ENCODE assay signal across 14 cellular contexts in genomic region chr1:202017385-202018225, GRCh38. TPM values are rescaled to one million over a fixed set of nuclear protein-coding genes. Genes with fewer than 3 reads are reported as not detected.
DNase-seq lines count a peak whose midpoint lies in the region; ATAC-seq and TF ChIP-seq lines count a peak whose summit lies in the region.
"Had no signal": no experiment of that assay in that cellular context is flagged by ENCODE, and none has a peak within 500 bp of the region (broad histone marks: within the 10 kb centered on the region; RNA-seq: fewer than 3 reads in every experiment).

No MANE protein-coding gene starts in this region.

- H3K4me1 ChIP-seq in breast epithelium (peaks cover 0 to 3% of the 10 kb centered on the region in 2 donors), PC-3 (ENCODE audit: insufficient read depth, low read length) (peaks cover 85% of the 10 kb centered on the region), right lobe of liver (peaks cover 0 to 55% (median 6%) of the 10 kb centered on the region in 4 donors), urinary bladder (ENCODE audit: insufficient read depth) (no peaks in the 10 kb centered on the region)
- H3K4me1 ChIP-seq in CD4-positive, alpha-beta memory T cell (ENCODE audit: insufficient read depth, low read length) = no peaks in the 10 kb centered on the region

- BruUV-seq in MCF 10A (replicated peaks; lab: Mats Ljungman, UMichigan) = no TSS peak
- BruUV-seq in PC-3 (replicated peaks; lab: Mats Ljungman, UMichigan) = TSS peak; percentile 45

- 41% methylated on average over 8 of the region's 24 CpGs for WGBS in right lobe of liver (ENCODE audit: insufficient coverage, low coverage, low lambda C conversion rate, missing lambda C conversion rate)
- 79% methylated on average over 24 of the region's 24 CpGs for WGBS in urinary bladder

- H3K9me3 ChIP-seq in breast epithelium (no peaks in the 10 kb centered on the region), PC-3 (ENCODE audit: low read length) (no peaks in the 10 kb centered on the region), right lobe of liver (no peaks in the 10 kb centered on the region)
- H3K9me3 ChIP-seq in CD4-positive, alpha-beta memory T cell (ENCODE audit: control insufficient read depth in 1 of 2, low read length in 2 of 2) = no peaks in the 10 kb centered on the region

- peaks cover 30% of the 10 kb centered on the region for H3K4me1 Mint-ChIP-seq in MCF 10A (ENCODE audit: insufficient read depth, unreplicated experiment)
- H3K4me1 Mint-ChIP-seq in CD4-positive, alpha-beta memory T cell = no peaks in the 10 kb centered on the region

- no peaks in the 10 kb centered on the region for H3K9me3 Mint-ChIP-seq in MCF 10A (ENCODE audit: unreplicated experiment)
- H3K9me3 Mint-ChIP-seq in CD4-positive, alpha-beta memory T cell = no peaks in the 10 kb centered on the region
- H3K9me3 Mint-ChIP-seq: T-helper 2 cell treated with Interferon-gamma antibody and Interleukin-4, amounts not matched to agents 5 μg/mL and 100 μg/mL, for 36 hours had no signal

- peak overlapping the region; percentile 87 to 96 for H3K27ac ChIP-seq in breast epithelium
- H3K27ac ChIP-seq in PC-3 (ENCODE audit: low read length) = peak overlapping the region; percentile 99
- peak overlapping the region; percentile 73 to 94 (median 89) for H3K27ac ChIP-seq in right lobe of liver
- H3K27ac ChIP-seq in urinary bladder (ENCODE audit: low read depth) = peak overlapping the region; percentile 27
- no peak overlapping the region for H3K27ac ChIP-seq in CD4-positive, alpha-beta memory T cell (ENCODE audit: low read depth, low read length)
- H3K27ac ChIP-seq: coronary artery, KMS-11 had no signal

- no peaks in the 10 kb centered on the region for H3K9me2 ChIP-seq in PC-3 (replicated peaks; ENCODE audit: low read length)

- peak overlapping the region; percentile 77 for H3K4me2 ChIP-seq in PC-3 (ENCODE audit: low read length)
- H3K4me2 ChIP-seq: KMS-11 had no signal

- H3K79me2 ChIP-seq in PC-3 (ENCODE audit: low read length) = peaks cover 38% of the 10 kb centered on the region

- peaks cover 31% of the 10 kb centered on the region for H4K20me1 ChIP-seq in PC-3 (ENCODE audit: low read length)

- no peak for TF ChIP-seq CTCF in breast epithelium (IDR thresholded peaks at IDR 0.05)
- no peak for TF ChIP-seq CTCF in MCF 10A (IDR thresholded peaks at IDR 0.05; ENCODE audit: unreplicated experiment)
- no peak for TF ChIP-seq CTCF in PC-3 (conservative IDR thresholded peaks at IDR 0.05; ENCODE audit: low read depth, low read length)
- no peak for TF ChIP-seq CTCF in right lobe of liver (IDR thresholded peaks at IDR 0.05)

- H3K27me3 Mint-ChIP-seq in MCF 10A (ENCODE audit: insufficient read depth, unreplicated experiment) = peaks cover 13% of the 10 kb centered on the region
- H3K27me3 Mint-ChIP-seq in CD4-positive, alpha-beta memory T cell = peaks cover 7 to 19% of the 10 kb centered on the region in 2 donors

- ATAC-seq in PC-3 = peak; percentile 2; the same call in 1 of the 2 replicates
- ATAC-seq in right lobe of liver = peak; percentile 31 to 57 (median 32)
- ATAC-seq in HG02852 (IDR thresholded peaks at IDR 0.05; ENCODE audit: unreplicated experiment) = no peak

- H3K4me3 ChIP-seq in breast epithelium = peak overlapping the region in 1 of 3 donors; percentile 47
- H3K4me3 ChIP-seq in PC-3 (ENCODE audit: low read length) = peak overlapping the region; percentile 49; the same call in 1 of the 2 replicates
- peak overlapping the region in 2 of 3 donors; percentile 34 to 35 for H3K4me3 ChIP-seq in right lobe of liver
- no peak overlapping the region for H3K4me3 ChIP-seq in urinary bladder (ENCODE audit: low read depth, low read length)
- no peak overlapping the region for H3K4me3 ChIP-seq in CD4-positive, alpha-beta memory T cell (ENCODE audit: low read length in 2 of 2)
- H3K4me3 ChIP-seq: coronary artery had no signal

- no peak overlapping the region for H3K27ac Mint-ChIP-seq in MCF 10A (ENCODE audit: low read depth, unreplicated experiment)
- H3K27ac Mint-ChIP-seq in CD4-positive, alpha-beta memory T cell = no peak overlapping the region
- H3K27ac Mint-ChIP-seq: activated naive CD8-positive, alpha-beta T cell; T-helper 2 cell treated with Interferon-gamma antibody and Interleukin-4, amounts not matched to agents 5 μg/mL and 100 μg/mL, for 36 hours had no signal

- DNase-seq in breast epithelium (ENCODE audit: low spot score in 2 of 2) (peak; percentile 76 to 80), MCF 10A (ENCODE audit: unreplicated experiment) (no peak), PC-3 (peak; percentile 43), right lobe of liver (peak; percentile 57 to 80 (median 71)), AML-193 (lab: John Stamatoyannopoulos, UW) (no peak)
- DNase-seq in CD4-positive, alpha-beta memory T cell = no peak
- DNase-seq: activated CD8-positive, alpha-beta memory T cell treated with anti-CD3 and anti-CD28 coated beads for 24 hours; foreskin fibroblast had no signal

- no peak overlapping the region for H2AFZ ChIP-seq in PC-3 (ENCODE audit: low read length)

- intact Hi-C loops in breast epithelium (cut with DNase I; ENCODE audit: low total_unique reads) = no loop called here
- intact Hi-C loops in MCF 10A (cut with micrococcal nuclease) = loop anchor here (5.0 kb wide), 1 partner anchor 40 kb away; no protein-coding TSS in a partner anchor
- intact Hi-C loops in PC-3 (cut with micrococcal nuclease) = loop anchor here (1.0 to 2.0 kb wide), 3 partner anchors 7 to 41 kb away; partner anchors contain the start of gene ELF3
- intact Hi-C loops in right lobe of liver (cut with DNase I) = loop anchor here in 1 of 2 donors (5.0 kb wide), 1 partner anchor 90 kb away; no protein-coding TSS in a partner anchor
- intact Hi-C loops in CD4-positive, alpha-beta memory T cell (cut with micrococcal nuclease) = no loop called here

- H3K36me3 ChIP-seq in breast epithelium (no peaks in the 10 kb centered on the region), PC-3 (ENCODE audit: low read depth, low read length) (peaks cover 27% of the 10 kb centered on the region), right lobe of liver (peaks cover 0 to 35% (median 15%) of the 10 kb centered on the region in 4 donors), urinary bladder (ENCODE audit: insufficient read depth) (peaks cover 2% of the 10 kb centered on the region)
- no peaks in the 10 kb centered on the region for H3K36me3 ChIP-seq in CD4-positive, alpha-beta memory T cell (ENCODE audit: insufficient read depth, low read length)

- H3K36me3 Mint-ChIP-seq in MCF 10A (ENCODE audit: insufficient read depth, unreplicated experiment) = no peaks in the 10 kb centered on the region
- H3K36me3 Mint-ChIP-seq in CD4-positive, alpha-beta memory T cell = no peaks in the 10 kb centered on the region

- CTCF ChIA-PET in MCF 10A (lab: Yijun Ruan, JAX) = interaction anchor here (0.6 to 22.6 kb wide), 14 partner anchors 9 to 219 kb away, joined by 3 to 1380 read pairs (median 3); partner anchors contain the start of gene GPR37L1
- CTCF ChIA-PET in PC-3 (lab: Charles Lee) = no interaction called here
- CTCF ChIA-PET in CD4-positive, alpha-beta memory T cell (lab: Charles Lee; ENCODE audit: partially characterized antibody) = no interaction called here

- POLR2A ChIA-PET in MCF 10A (lab: Yijun Ruan, JAX) = interaction anchor here (0.6 to 4.3 kb wide), 10 partner anchors 12 to 167 kb away, joined by 3 to 23 read pairs (median 4); no protein-coding TSS in a partner anchor
- POLR2A ChIA-PET in PC-3 (lab: Charles Lee; ENCODE audit: unreplicated experiment) = interaction anchor here (0.5 to 1.6 kb wide), 4 partner anchors 17 to 120 kb away, joined by 3 to 7 read pairs (median 5); no protein-coding TSS in a partner anchor
- POLR2A ChIA-PET in CD4-positive, alpha-beta memory T cell (lab: Charles Lee; ENCODE audit: partially characterized antibody) = no interaction called here

- peak overlapping the region; percentile 73 for H3K9ac ChIP-seq in PC-3 (ENCODE audit: low read length)
- H3K9ac ChIP-seq: KMS-11 had no signal

- TF ChIP-seq POLR2A in breast epithelium (IDR thresholded peaks at IDR 0.05) (no peak), right lobe of liver (IDR thresholded peaks at IDR 0.05) (no peak)

- no peaks in the 10 kb centered on the region for H3K27me3 ChIP-seq in breast epithelium
- H3K27me3 ChIP-seq in PC-3 (ENCODE audit: low read length) = no peaks in the 10 kb centered on the region
- H3K27me3 ChIP-seq in right lobe of liver = no peaks in the 10 kb centered on the region
- H3K27me3 ChIP-seq in CD4-positive, alpha-beta memory T cell (ENCODE audit: insufficient read depth, low read length) = no peaks in the 10 kb centered on the region

- no peak overlapping the region for H3K4me3 Mint-ChIP-seq in MCF 10A (ENCODE audit: unreplicated experiment)
- no peak overlapping the region for H3K4me3 Mint-ChIP-seq in CD4-positive, alpha-beta memory T cell
- H3K4me3 Mint-ChIP-seq: activated naive CD8-positive, alpha-beta T cell; T-helper 2 cell treated with Interferon-gamma antibody and Interleukin-4, amounts not matched to agents 5 μg/mL and 100 μg/mL, for 36 hours had no signal

- H3F3A ChIP-seq in PC-3 (ENCODE audit: low read length, unreplicated experiment) = no peaks in the 10 kb centered on the region

RNA-seq across cellular contexts. Expression of gene ELF3, which starts 7.2 kb away (rescaled TPM):
- 1,000 to 10,000 TPM in 1 of 3 donors, 100 to 1,000 TPM in 1, 1 to 10 TPM in 1; 1.3 to 1,061 (median 367) TPM for total RNA-seq in breast epithelium
- 0.10 and 0.33 TPM in 2 replicates for total RNA-seq in MCF 10A (2022)
- 399 and 460 TPM in 2 replicates for total RNA-seq in PC-3 (2014; rRNA removed)
- total RNA-seq in right lobe of liver = 100 to 1,000 TPM in 1 of 6 experiments, 10 to 100 TPM in 5; 12.6 to 266 (median 57.8) TPM
- total RNA-seq in urinary bladder = 123 TPM
- 120 TPM for polyA plus RNA-seq in urinary bladder
- total RNA-seq in CD4-positive, alpha-beta memory T cell = 1 to 10 TPM in 1 of 2 experiments, under 1 TPM in 1; 0.33 to 1.1 TPM
- polyA plus RNA-seq in CD4-positive, alpha-beta memory T cell = under 1 TPM in 1 of 2 donors, not detected in 1; 0.17 TPM

RNA-seq across cellular contexts. Expression of gene RNPEP, which starts 35.2 kb away (rescaled TPM):
- total RNA-seq in breast epithelium (10 to 100 TPM; 43.0 to 66.7 (median 57.4) TPM), MCF 10A (2022) (147 and 155 TPM in 2 replicates), PC-3 (2014; rRNA removed) (64.7 and 74.8 TPM in 2 replicates), right lobe of liver (10 to 100 TPM; 28.9 to 51.5 (median 41.3) TPM), urinary bladder (24.0 TPM)
- polyA plus RNA-seq in urinary bladder = 31.6 TPM
- 10 to 100 TPM; 25.9 to 29.1 TPM for total RNA-seq in CD4-positive, alpha-beta memory T cell
- 10 to 100 TPM; 30.3 to 41.4 TPM for polyA plus RNA-seq in CD4-positive, alpha-beta memory T cell

Comparison
In these comparisons a context has a peak if more than half of its experiments do, and no peak if none do; other contexts are left out.
1. DNase-seq: peak in breast epithelium (2 of 2), PC-3 (single experiment) and right lobe of liver (3 of 3); none in MCF 10A (single experiment), AML-193 (0 of 2) and CD4-positive, alpha-beta memory T cell (0 of 5).
2. intact Hi-C loops: an anchor here in MCF 10A (5.0 kb wide) and PC-3 (1.0 to 2.0 kb wide); none called in breast epithelium and CD4-positive, alpha-beta memory T cell.
3. H3K4me3 ChIP-seq: peak in PC-3 (single experiment) and right lobe of liver (2 of 3); none in urinary bladder (single experiment) and CD4-positive, alpha-beta memory T cell (0 of 2).